In genomic region chr9:135083831-135084230, GRCh38 we compare ENCODE assay signal across 17 cellular contexts. TPM values are rescaled to one million over a fixed set of nuclear protein-coding genes. Genes with fewer than 3 reads are reported as not detected.
A peak's percentile ranks its signal among the peaks of the same experiment; 100 is the strongest.
DNase-seq lines count a peak whose midpoint lies in the region; ATAC-seq and TF ChIP-seq lines count a peak whose summit lies in the region.
"Had no signal": no experiment of that assay in that cellular context is flagged by ENCODE, and none has a peak within 500 bp of the region (broad histone marks: within the 10 kb centered on the region; RNA-seq: fewer than 3 reads in every experiment).

No MANE protein-coding gene starts in this region.

- intact Hi-C loops in colonic mucosa (cut with DNase I) (loop anchor here (2.0 kb wide), 1 partner anchor 329 kb away; no protein-coding TSS in a partner anchor), posterior vena cava (cut with DNase I) (loop anchor here (2.0 to 10.0 kb wide), 2 partner anchors 261 to 299 kb away; no protein-coding TSS in a partner anchor)

- no peak overlapping the region for H3K27ac ChIP-seq in colonic mucosa
- H3K27ac ChIP-seq: RWPE1, SJCRH30 had no signal

- no peak for TF ChIP-seq CTCF in colonic mucosa (IDR thresholded peaks at IDR 0.05)

- ATAC-seq in GM21576 (IDR thresholded peaks at IDR 0.05; ENCODE audit: unreplicated experiment), result no peak

- DNase-seq in DMS79 (lab: John Stamatoyannopoulos, UW) (peak; percentile 40), NCI-H2171 treated with DMSO at 0.1 percent for 48 hours (lab: John Stamatoyannopoulos, UW) (peak; percentile 79), colonic mucosa (peak; percentile 38), posterior vena cava (ENCODE audit: low spot score) (peak; percentile 60), RPMI8226 (no peak), SK-N-DZ (ENCODE audit: low spot score) (no peak), SHP77 treated with DMSO at 0.1 percent for 48 hours (lab: John Stamatoyannopoulos, UW) (no peak)
- DNase-seq: CD8-positive, alpha-beta memory T cell; GOT3; NCI-H1092; NCI-H2081 treated with DMSO at 0.1 percent for 48 hours; NCI-H2227 treated with DMSO at 0.1 percent for 48 hours; SJCRH30 had no signal

- H3K36me3 ChIP-seq in colonic mucosa, result no peaks in the 10 kb centered on the region
- H3K36me3 ChIP-seq: SJCRH30 had no signal

- no peaks in the 10 kb centered on the region for H3K9me3 ChIP-seq in colonic mucosa
- H3K9me3 ChIP-seq: SJCRH30 had no signal

- H3K9ac ChIP-seq in colonic mucosa (ENCODE audit: low read depth in 2 of 2, low read length in 2 of 2), result no peak overlapping the region

- H3K4me3 ChIP-seq in colonic mucosa, result no peak overlapping the region
- H3K4me3 ChIP-seq: SJCRH30 had no signal

- peaks cover 12% of the 10 kb centered on the region for H3K4me1 ChIP-seq in colonic mucosa
- H3K4me1 ChIP-seq: SJCRH30 had no signal

- peaks cover 14% of the 10 kb centered on the region for H3K27me3 ChIP-seq in colonic mucosa

RNA-seq across cellular contexts. Expression of gene OLFM1, which starts 3.6 kb away (rescaled TPM):
- total RNA-seq in colonic mucosa (1 to 10 TPM; 3.8 to 8.9 TPM), posterior vena cava (10 to 100 TPM; 29.2 to 38.2 TPM)
- 23.3 and 26.1 TPM in 2 replicates for polyA plus RNA-seq in SK-N-DZ (2014; cell fraction: cytosol; rRNA removed)
- 9.9 and 12.6 TPM in 2 replicates for polyA plus RNA-seq in SK-N-DZ (2014; cell fraction: nucleus; rRNA removed)
- total RNA-seq: B cell; CD8-positive, alpha-beta memory T cell; MCF 10A; SJCRH30 had no signal
- polyA plus RNA-seq: CD8-positive, alpha-beta memory T cell had no signal

Comparison
In these comparisons a context has a peak if more than half of its experiments do, and no peak if none do; other contexts are left out.
1. DNase-seq: peak in DMS79 (single experiment), NCI-H2171 treated with DMSO at 0.1 percent for 48 hours (single experiment), colonic mucosa (single experiment) and posterior vena cava (single experiment); none in RPMI8226 (single experiment), SK-N-DZ (single experiment) and SHP77 treated with DMSO at 0.1 percent for 48 hours (single experiment).